ENCODE assay signal across 11 cellular contexts in the genomic region with DNA sequence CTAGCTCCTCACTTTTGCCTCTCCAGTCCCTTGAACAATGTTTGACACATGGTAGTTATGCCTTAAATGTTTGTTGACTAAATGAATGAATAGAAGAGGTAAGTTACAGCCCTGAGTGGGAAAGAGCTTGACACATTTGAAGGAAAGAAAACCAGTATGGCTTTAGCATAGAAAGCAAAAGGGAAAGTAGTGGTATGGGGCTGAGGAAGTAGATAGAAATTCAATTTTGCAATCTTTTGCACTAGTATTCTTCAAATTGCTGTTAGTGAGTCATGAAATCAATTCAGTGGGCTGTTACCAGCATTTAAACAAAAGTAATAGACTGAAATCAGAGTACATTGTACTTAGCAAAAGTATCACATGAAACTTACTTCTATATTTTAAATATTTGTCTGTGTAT. TPM values are rescaled to one million over a fixed set of nuclear protein-coding genes. Genes with fewer than 3 reads are reported as not detected.
DNase-seq lines count a peak whose midpoint lies in the region; ATAC-seq and TF ChIP-seq lines count a peak whose summit lies in the region.
"Had no signal": no experiment of that assay in that cellular context is flagged by ENCODE, and none has a peak within 500 bp of the region (broad histone marks: within the 10 kb centered on the region; RNA-seq: fewer than 3 reads in every experiment).

No MANE protein-coding gene starts in this region.

- H3K4me3 ChIP-seq in GM12865 (ENCODE audit: low read depth, low read length) = no peak overlapping the region; the same call in 1 of the 2 replicates

- TF ChIP-seq CTCF in GM12865 (IDR thresholded peaks at IDR 0.05; ENCODE audit: insufficient read depth, low read depth, low read length, missing control alignments) = no peak

- peak; percentile 31 for DNase-seq in GM12865 (ENCODE audit: low read depth)
- DNase-seq in SIG-M5 treated with dmso at 0.1 percent for 504 hours (lab: John Stamatoyannopoulos, UW; ENCODE audit: unreplicated experiment) = peak; percentile 92
- DNase-seq in GOT3 (lab: John Stamatoyannopoulos, UW) = no peak
- DNase-seq in Right ventricle myocardium superior = no peak
- no peak for DNase-seq in GDM1 (lab: John Stamatoyannopoulos, UW)
- no peak for DNase-seq in NCI-H526 treated with DMSO at 0.1 percent for 48 hours (lab: John Stamatoyannopoulos, UW)
- DNase-seq: activated CD4-positive, alpha-beta T cell treated with anti-CD3 and anti-CD28 coated beads for 1 hour; activated naive CD4-positive, alpha-beta T cell treated with Interleukin-2 at 50 U/mL for 16 hours; natural killer cell had no signal

- intact Hi-C loops in Right ventricle myocardium superior (cut with DNase I) = no loop called here

- ATAC-seq in GM21360 (IDR thresholded peaks at IDR 0.05; ENCODE audit: unreplicated experiment) (peak; percentile 44), HG03066 (IDR thresholded peaks at IDR 0.05; ENCODE audit: low read depth, unreplicated experiment) (peak; percentile 39), Right ventricle myocardium superior (ENCODE audit: poor library complexity) (no peak)
- ATAC-seq: natural killer cell had no signal

RNA-seq across cellular contexts. Expression of a gene that starts 21.1 kb away (rescaled TPM):
- total RNA-seq in Right ventricle myocardium superior = 2.1 TPM

Comparison
In these comparisons a context has a peak if more than half of its experiments do, and no peak if none do; other contexts are left out.
1. DNase-seq: peak in GM12865 (single experiment) and SIG-M5 treated with dmso at 0.1 percent for 504 hours (single experiment); none in GOT3 (single experiment), Right ventricle myocardium superior (single experiment), GDM1 (single experiment) and NCI-H526 treated with DMSO at 0.1 percent for 48 hours (single experiment).